ENCODE assay signal across 24 cellular contexts in the genomic region with DNA sequence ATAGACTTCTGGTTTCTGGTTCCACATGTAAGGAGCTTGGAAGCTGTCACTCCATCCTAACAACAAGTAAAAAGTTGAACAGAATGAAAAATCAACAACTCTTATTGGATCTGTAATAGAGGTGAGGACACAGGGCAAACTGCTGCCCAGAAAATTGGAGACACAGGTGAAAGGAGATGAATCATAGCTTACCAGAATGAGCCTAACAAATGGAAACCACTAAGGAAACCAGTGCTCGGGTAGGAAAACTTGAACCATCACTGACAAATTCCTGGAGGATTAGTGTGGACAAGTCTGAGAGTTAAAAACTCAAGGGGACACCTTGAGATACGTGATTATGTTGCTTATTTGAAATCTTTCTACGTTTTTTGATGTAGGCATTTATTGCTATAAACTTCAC. TPM values are rescaled to one million over a fixed set of nuclear protein-coding genes. Genes with fewer than 3 reads are reported as not detected.
DNase-seq lines count a peak whose midpoint lies in the region; ATAC-seq and TF ChIP-seq lines count a peak whose summit lies in the region.
"Had no signal": no experiment of that assay in that cellular context is flagged by ENCODE, and none has a peak within 500 bp of the region (broad histone marks: within the 10 kb centered on the region; RNA-seq: fewer than 3 reads in every experiment).

No MANE protein-coding gene starts in this region.

- H3F3A ChIP-seq in PC-9 (ENCODE audit: insufficient read depth, low read depth), result peaks cover 20% of the 10 kb centered on the region

- no peaks in the 10 kb centered on the region for H3K27me3 Mint-ChIP-seq in type B pancreatic cell
- H3K27me3 Mint-ChIP-seq: activated CD4-positive, alpha-beta T cell treated with anti-CD3 and anti-CD28 coated beads, Interleukin-2, amount 10 ng/mL, durations not matched to agents 24 days and 14 days; activated naive CD8-positive, alpha-beta T cell treated with anti-CD3 and anti-CD28 coated beads, Interleukin-2, amount 10 ng/mL, durations not matched to agents 7 days and 5 days; activated T-helper 17 cell treated with anti-CD3 and anti-CD28 coated beads, Interleukin-2, amount 50 U/mL, for 72 hours; stimulated activated naive CD8-positive, alpha-beta T cell treated with anti-CD3 and anti-CD28 coated beads, Interleukin-15, amount 100 ng/mL, for 72 hours had no signal

- no peaks in the 10 kb centered on the region for H3K4me1 Mint-ChIP-seq in type B pancreatic cell (ENCODE audit: unreplicated experiment)
- H3K4me1 Mint-ChIP-seq: activated T-helper 17 cell treated with anti-CD3 and anti-CD28 coated beads, Interleukin-2, amount 50 U/mL, for 72 hours; brain; immature natural killer cell had no signal

- ATAC-seq in HCT116 (no peak), GM18498 (IDR thresholded peaks at IDR 0.05; ENCODE audit: unreplicated experiment) (no peak), HG02571 (IDR thresholded peaks at IDR 0.05; ENCODE audit: unreplicated experiment) (no peak)
- ATAC-seq: activated CD8-positive, alpha-beta memory T cell treated with anti-CD3 and anti-CD28 coated beads, Interleukin-2, amount 10 ng/mL, durations not matched to agents 7 days and 5 days; activated T-helper 17 cell treated with anti-CD3 and anti-CD28 coated beads, Interleukin-2, amount 50 U/mL, for 72 hours; stimulated activated naive CD8-positive, alpha-beta T cell treated with anti-CD3 and anti-CD28 coated beads, Interleukin-15, amount 100 ng/mL, for 72 hours had no signal

- TF ChIP-seq RAD21 in HCT116 (IDR thresholded peaks at IDR 0.05; ENCODE audit: low read depth), result no peak

- no peak overlapping the region for H3K4me3 ChIP-seq in HCT116 (replicated peaks in 1 of 2; ENCODE audit: low read depth in 1 of 2, low read length in 2 of 2)
- H3K4me3 ChIP-seq in PC-9, result no peak overlapping the region
- H3K4me3 ChIP-seq in epithelial cell of esophagus (ENCODE audit: low read length), result no peak overlapping the region
- no peak overlapping the region for H3K4me3 ChIP-seq in osteoblast (ENCODE audit: insufficient read depth, low read length)
- H3K4me3 ChIP-seq: colonic mucosa, lung, transverse colon had no signal

- H3K9me2 ChIP-seq in HCT116 (ENCODE audit: insufficient read depth) (no peaks in the 10 kb centered on the region), PC-9 (ENCODE audit: insufficient read depth) (no peaks in the 10 kb centered on the region)

- no peaks in the 10 kb centered on the region for H3K9me3 ChIP-seq in HCT116 (ENCODE audit: control insufficient read depth in 1 of 2, insufficient read depth in 1 of 2, low read depth in 1 of 2, low read length in 2 of 2)
- 0 out of 2 replicates have a peak, but pooled peaks cover 8% of the 10 kb centered on the region for H3K9me3 ChIP-seq in PC-9 (ENCODE audit: insufficient read depth, low read depth)
- H3K9me3 ChIP-seq in osteoblast (ENCODE audit: low read depth, low read length), result no peaks in the 10 kb centered on the region
- H3K9me3 ChIP-seq: colonic mucosa had no signal

- CTCF ChIA-PET in HCT116 (lab: Charles Lee) (interaction anchor here (1.2 kb wide), 1 partner anchor 299 kb away, joined by 3 read pairs; no protein-coding TSS in a partner anchor), PC-9 (lab: Charles Lee) (no interaction called here)

- intact Hi-C loops in HCT116 (cut with micrococcal nuclease), result no loop called here
- intact Hi-C loops in PC-9 (cut with micrococcal nuclease; ENCODE audit: unreplicated experiment), result no loop called here

- DNase-seq in HCT116 (ENCODE audit: low read depth, low spot score) (peak; percentile 27), PC-9 (peak; percentile 8 to 46), epithelial cell of esophagus (ENCODE audit: low read depth) (peak; percentile 83), osteoblast (ENCODE audit: insufficient read length, low spot score, missing footprints) (no peak), type B pancreatic cell (ENCODE audit: extremely low spot score, unreplicated experiment) (no peak)
- DNase-seq: activated CD4-positive, alpha-beta T cell treated with anti-CD3 and anti-CD28 coated beads, Interleukin-2, amount 10 ng/mL, durations not matched to agents 24 days and 14 days; activated CD8-positive, alpha-beta memory T cell treated with anti-CD3 and anti-CD28 coated beads, Interleukin-2, amount 10 ng/mL, durations not matched to agents 7 days and 5 days; activated naive CD8-positive, alpha-beta T cell treated with anti-CD3 and anti-CD28 coated beads, Interleukin-2, amount 10 ng/mL, durations not matched to agents 7 days and 5 days; AML-193; colonic mucosa; DMS79 treated with DMSO at 0.1 percent for 48 hours; immature natural killer cell; NCI-H1417; NCI-H526 treated with DMSO at 0.1 percent for 48 hours; SHP77; stimulated activated CD4-positive, alpha-beta T cell treated with anti-CD3 and anti-CD28 coated beads, Interleukin-4, amount 100 ng/mL, for 4 hours; stimulated activated naive CD8-positive, alpha-beta T cell treated with anti-CD3 and anti-CD28 coated beads, Interleukin-15, amount 100 ng/mL, for 72 hours; T-helper 1 cell; transverse colon had no signal

- H3K27ac Mint-ChIP-seq in type B pancreatic cell, result no peak overlapping the region
- H3K27ac Mint-ChIP-seq: activated CD4-positive, alpha-beta T cell treated with anti-CD3 and anti-CD28 coated beads, Interleukin-2, amount 10 ng/mL, durations not matched to agents 24 days and 14 days; activated CD8-positive, alpha-beta memory T cell treated with anti-CD3 and anti-CD28 coated beads, Interleukin-2, amount 10 ng/mL, durations not matched to agents 7 days and 5 days; activated naive CD8-positive, alpha-beta T cell treated with anti-CD3 and anti-CD28 coated beads, Interleukin-2, amount 10 ng/mL, durations not matched to agents 7 days and 5 days; activated T-helper 17 cell treated with anti-CD3 and anti-CD28 coated beads, Interleukin-2, amount 50 U/mL, for 72 hours; brain; immature natural killer cell; stimulated activated naive CD8-positive, alpha-beta T cell treated with anti-CD3 and anti-CD28 coated beads, Interleukin-15, amount 100 ng/mL, for 72 hours had no signal

- RAD21 ChIA-PET in HCT116 (lab: Charles Lee; ENCODE audit: low non-redundant PET in 1 of 2, low total read pairs in 2 of 2, uncharacterized antibody in 2 of 2, unreplicated experiment in 2 of 2), result no interaction called here

- no peaks in the 10 kb centered on the region for H3K27me3 ChIP-seq in HCT116 (ENCODE audit: insufficient read depth, low read length)
- no peaks in the 10 kb centered on the region for H3K27me3 ChIP-seq in PC-9 (ENCODE audit: insufficient read depth, low read depth)
- no peaks in the 10 kb centered on the region for H3K27me3 ChIP-seq in osteoblast (ENCODE audit: insufficient read depth, low read length)
- H3K27me3 ChIP-seq: colonic mucosa, transverse colon had no signal

- no peaks in the 10 kb centered on the region for H3K36me3 ChIP-seq in HCT116 (ENCODE audit: control insufficient read depth in 1 of 2, insufficient read depth in 2 of 2, low read length in 2 of 2)
- H3K36me3 ChIP-seq in PC-9 (ENCODE audit: low read depth), result no peaks in the 10 kb centered on the region
- no peaks in the 10 kb centered on the region for H3K36me3 ChIP-seq in osteoblast (ENCODE audit: insufficient read depth, low read length)
- H3K36me3 ChIP-seq: colonic mucosa, transverse colon had no signal

- no peak overlapping the region for H3K4me3 Mint-ChIP-seq in type B pancreatic cell
- H3K4me3 Mint-ChIP-seq: activated CD4-positive, alpha-beta T cell treated with anti-CD3 and anti-CD28 coated beads, Interleukin-2, amount 10 ng/mL, durations not matched to agents 24 days and 14 days; activated CD8-positive, alpha-beta memory T cell treated with anti-CD3 and anti-CD28 coated beads, Interleukin-2, amount 10 ng/mL, durations not matched to agents 7 days and 5 days; activated naive CD8-positive, alpha-beta T cell treated with anti-CD3 and anti-CD28 coated beads, Interleukin-2, amount 10 ng/mL, durations not matched to agents 7 days and 5 days; activated T-helper 17 cell treated with anti-CD3 and anti-CD28 coated beads, Interleukin-2, amount 50 U/mL, for 72 hours; brain; immature natural killer cell; stimulated activated naive CD8-positive, alpha-beta T cell treated with anti-CD3 and anti-CD28 coated beads, Interleukin-15, amount 100 ng/mL, for 72 hours had no signal

- peak overlapping the region; percentile 6; the same call in 1 of the 2 replicates for H3K4me2 ChIP-seq in HCT116 (ENCODE audit: low read length)
- peak overlapping the region; percentile 9; the same call in 1 of the 2 replicates for H3K4me2 ChIP-seq in PC-9
- peak overlapping the region; percentile 1 for H3K4me2 ChIP-seq in osteoblast (ENCODE audit: insufficient read depth, low read length)

- H4K20me1 ChIP-seq in HCT116 (ENCODE audit: insufficient read depth) (no peaks in the 10 kb centered on the region), PC-9 (ENCODE audit: insufficient read depth) (no peaks in the 10 kb centered on the region), osteoblast (ENCODE audit: insufficient read depth, low read length) (no peaks in the 10 kb centered on the region)

- no peak overlapping the region for H3K9ac ChIP-seq in HCT116 (ENCODE audit: low read length)

- no peak for TF ChIP-seq CTCF in HCT116 (IDR thresholded peaks at IDR 0.05 in 2 of 3, conservative IDR thresholded peaks at IDR 0.05 in 1 of 3; ENCODE audit: borderline replicate concordance in 1 of 3, insufficient read depth in 1 of 3, low read depth in 2 of 3, low read length in 2 of 3)
- no peak for TF ChIP-seq CTCF in PC-9 (conservative IDR thresholded peaks at IDR 0.05)
- no peak for TF ChIP-seq CTCF in epithelial cell of esophagus (IDR thresholded peaks at IDR 0.05; ENCODE audit: insufficient read depth, low read depth, low read length, missing control alignments)
- TF ChIP-seq CTCF in osteoblast (IDR thresholded peaks at IDR 0.05; ENCODE audit: extremely low read depth, low read depth, low read length), result no peak
- TF ChIP-seq CTCF in type B pancreatic cell (conservative IDR thresholded peaks at IDR 0.05), result no peak

- H3K9me3 Mint-ChIP-seq in type B pancreatic cell, result peaks cover 11% of the 10 kb centered on the region

- no peak overlapping the region for H3K27ac ChIP-seq in HCT116 (ENCODE audit: low read depth, low read length)
- peak overlapping the region; percentile 15 for H3K27ac ChIP-seq in PC-9
- no peak overlapping the region for H3K27ac ChIP-seq in osteoblast (ENCODE audit: low read depth, low read length)
- H3K27ac ChIP-seq: colonic mucosa, transverse colon had no signal

- H3K4me1 ChIP-seq in HCT116 (ENCODE audit: control insufficient read depth in 1 of 2, insufficient read depth in 2 of 2, low read length in 2 of 2) (peaks cover 0 to 24% of the 10 kb centered on the region in 2 experiments; a peak in 2 of 4 replicates), PC-9 (replicated peaks; ENCODE audit: insufficient read depth) (peaks cover 21% of the 10 kb centered on the region), osteoblast (ENCODE audit: insufficient read depth, low read length) (peaks cover 13% of the 10 kb centered on the region)

- H3K79me2 ChIP-seq in HCT116 (ENCODE audit: insufficient read depth, low read length) (no peaks in the 10 kb centered on the region), PC-9 (ENCODE audit: low read depth) (no peaks in the 10 kb centered on the region), osteoblast (ENCODE audit: insufficient read depth, low read length) (no peaks in the 10 kb centered on the region)

- H2AFZ ChIP-seq in HCT116 (ENCODE audit: low read depth, low read length, poor library complexity, severe bottlenecking), result peak overlapping the region; percentile 80
- H2AFZ ChIP-seq in PC-9, result peak overlapping the region; percentile 10; the same call in 1 of the 2 replicates
- peak overlapping the region; percentile 4 for H2AFZ ChIP-seq in osteoblast (ENCODE audit: low read length)

- POLR2A ChIA-PET in HCT116 (lab: Charles Lee), result no interaction called here
- POLR2A ChIA-PET in PC-9 (lab: Charles Lee; ENCODE audit: unreplicated experiment), result interaction anchor here (0.6 to 0.7 kb wide), 2 partner anchors 225 to 308 kb away, joined by 4 to 5 read pairs; no protein-coding TSS in a partner anchor

- no TSS peak for BruUV-seq in HCT116 (replicated peaks; lab: Mats Ljungman, UMichigan)
- no TSS peak for BruUV-seq in PC-9 (replicated peaks; lab: Mats Ljungman, UMichigan)

- no peaks in the 10 kb centered on the region for H3K36me3 Mint-ChIP-seq in type B pancreatic cell
- H3K36me3 Mint-ChIP-seq: activated naive CD8-positive, alpha-beta T cell treated with anti-CD3 and anti-CD28 coated beads, Interleukin-2, amount 10 ng/mL, durations not matched to agents 7 days and 5 days; brain; immature natural killer cell had no signal

- no peak for TF ChIP-seq POLR2A in HCT116 (IDR thresholded peaks at IDR 0.05; ENCODE audit: borderline replicate concordance, extremely low read depth, insufficient read depth, insufficient read length)

RNA-seq across cellular contexts. Expression of a gene that starts 52.1 kb away (rescaled TPM):
- total RNA-seq in HCT116 (2021; ENCODE audit: unreplicated experiment), result not detected
- not detected in 2 replicates for polyA plus RNA-seq in HCT116 (2012)
- not detected in 2 replicates for total RNA-seq in PC-9 (2021)
- total RNA-seq in osteoblast, result not detected in 2 replicates
- not detected in 2 replicates for total RNA-seq in type B pancreatic cell (ENCODE audit: low replicate concordance)
- total RNA-seq: activated CD4-positive, alpha-beta T cell treated with anti-CD3 and anti-CD28 coated beads, Interleukin-2, amount 10 ng/mL, durations not matched to agents 24 days and 14 days; activated CD8-positive, alpha-beta memory T cell treated with anti-CD3 and anti-CD28 coated beads, Interleukin-2, amount 10 ng/mL, durations not matched to agents 7 days and 5 days; activated naive CD8-positive, alpha-beta T cell treated with anti-CD3 and anti-CD28 coated beads, Interleukin-2, amount 10 ng/mL, durations not matched to agents 7 days and 5 days; activated T-helper 17 cell treated with anti-CD3 and anti-CD28 coated beads, Interleukin-2, amount 50 U/mL, for 72 hours; colonic mucosa; lung; transverse colon had no signal
- polyA plus RNA-seq: immature natural killer cell, lung had no signal

Comparison
In these comparisons a context has a peak if more than half of its experiments do, and no peak if none do; other contexts are left out.
1. DNase-seq: peak in HCT116 (single experiment), PC-9 (2 of 2) and epithelial cell of esophagus (single experiment); none in osteoblast (single experiment) and type B pancreatic cell (single experiment).
2. H2AFZ ChIP-seq: peak in every context shown above with its lines; median percentile 80 in HCT116; 10 in PC-9; 4 in osteoblast.
3. Peak in every context shown above with its lines, with median percentiles within 50 percentile points of each other: H3K4me2 ChIP-seq.